ENCODE assay signal across 20 cellular contexts in genomic region chr14:37329189-37330001, GRCh38.
"Had no signal": no experiment of that assay in that cellular context is flagged by ENCODE, and none has a peak within 500 bp of the region (broad histone marks: within the 10 kb centered on the region; RNA-seq: fewer than 3 reads in every experiment).

No MANE protein-coding gene starts in this region.

- H3K4me3 ChIP-seq: smooth muscle cell had no signal

- H3K27ac ChIP-seq: foreskin keratinocyte had no signal

- H3K36me3 Mint-ChIP-seq: activated naive CD8-positive, alpha-beta T cell treated with anti-CD3 and anti-CD28 coated beads for 36 hours; immature natural killer cell; natural killer cell had no signal

- H3K27ac Mint-ChIP-seq: activated B cell treated with CpG ODN at 0.5 μM for 24 hours; activated CD4-positive, alpha-beta T cell treated with anti-CD3 and anti-CD28 coated beads, Interleukin-2, amount 10 ng/mL, durations not matched to agents 7 days and 5 days; activated naive CD8-positive, alpha-beta T cell treated with anti-CD3 and anti-CD28 coated beads for 36 hours; brain; immature natural killer cell; natural killer cell; progenitor cell of endocrine pancreas; stimulated activated naive CD8-positive, alpha-beta T cell treated with anti-CD3 and anti-CD28 coated beads, Interleukin-15, Interleukin-2, amounts not matched to agents 100 ng/mL and 50 ng/mL, for 24 hours; T-helper 1 cell treated with Interleukin-12 subunit alpha and Interleukin-12 subunit beta and Interleukin-4 antibody, amounts not matched to agents 30 μg/mL and 1 μg/mL, for 36 hours; type B pancreatic cell had no signal

- H3K4me3 Mint-ChIP-seq: activated B cell treated with CpG ODN at 0.5 μM for 24 hours; activated CD4-positive, alpha-beta T cell treated with anti-CD3 and anti-CD28 coated beads, Interleukin-2, amount 10 ng/mL, durations not matched to agents 7 days and 5 days; activated naive CD8-positive, alpha-beta T cell treated with anti-CD3 and anti-CD28 coated beads for 36 hours; brain; central memory CD8-positive, alpha-beta T cell; immature natural killer cell; natural killer cell; stimulated activated naive CD8-positive, alpha-beta T cell treated with anti-CD3 and anti-CD28 coated beads, Interleukin-15, Interleukin-2, amounts not matched to agents 100 ng/mL and 50 ng/mL, for 24 hours; T-helper 1 cell treated with Interleukin-12 subunit alpha and Interleukin-12 subunit beta and Interleukin-4 antibody, amounts not matched to agents 30 μg/mL and 1 μg/mL, for 36 hours; type B pancreatic cell had no signal

- H3K27me3 Mint-ChIP-seq: activated B cell treated with CpG ODN at 0.5 μM for 24 hours; activated CD4-positive, alpha-beta T cell treated with anti-CD3 and anti-CD28 coated beads, Interleukin-2, amount 10 ng/mL, durations not matched to agents 7 days and 5 days; activated naive CD8-positive, alpha-beta T cell treated with anti-CD3 and anti-CD28 coated beads for 36 hours; central memory CD8-positive, alpha-beta T cell; progenitor cell of endocrine pancreas; stimulated activated naive CD8-positive, alpha-beta T cell treated with anti-CD3 and anti-CD28 coated beads, Interleukin-15, Interleukin-2, amounts not matched to agents 100 ng/mL and 50 ng/mL, for 24 hours; type B pancreatic cell had no signal

- H3K27me3 ChIP-seq: foreskin keratinocyte had no signal

- DNase-seq: activated B cell treated with CpG ODN at 0.5 μM for 24 hours; activated CD4-positive, alpha-beta T cell treated with anti-CD3 and anti-CD28 coated beads, Interleukin-2, amount 10 ng/mL, durations not matched to agents 7 days and 5 days; activated naive CD8-positive, alpha-beta T cell treated with anti-CD3 and anti-CD28 coated beads for 36 hours; amygdala; cortex of kidney; effector CD8-positive, alpha-beta T cell; foreskin keratinocyte; head of caudate nucleus; immature natural killer cell; left ventricle myocardium superior; mesenchymal stem cell; natural killer cell; right cardiac atrium had no signal

- ATAC-seq: foreskin keratinocyte, left ventricle myocardium superior, natural killer cell, right cardiac atrium had no signal

- H3K4me1 ChIP-seq: foreskin keratinocyte had no signal

- H3K4me1 Mint-ChIP-seq: activated B cell treated with CpG ODN at 0.5 μM for 24 hours; activated CD4-positive, alpha-beta T cell treated with anti-CD3 and anti-CD28 coated beads, Interleukin-2, amount 10 ng/mL, durations not matched to agents 7 days and 5 days; activated naive CD8-positive, alpha-beta T cell treated with anti-CD3 and anti-CD28 coated beads for 36 hours; central memory CD8-positive, alpha-beta T cell; immature natural killer cell; natural killer cell had no signal
